In genomic region chr18:62584241-62585120, GRCh38 we compare ENCODE assay signal across 8 cellular contexts.
A peak's percentile ranks its signal among the peaks of the same experiment; 100 is the strongest.
DNase-seq lines count a peak whose midpoint lies in the region; ATAC-seq and TF ChIP-seq lines count a peak whose summit lies in the region.

No MANE protein-coding gene starts in this region.

- peak; percentile 99 for TF ChIP-seq CTCF in AG09319 (IDR thresholded peaks at IDR 0.05; ENCODE audit: low read depth, low read length)

- ATAC-seq in GM18867 (IDR thresholded peaks at IDR 0.05; ENCODE audit: unreplicated experiment), result peak; percentile 80
- ATAC-seq in HG03108 (IDR thresholded peaks at IDR 0.05; ENCODE audit: unreplicated experiment), result peak; percentile 77

- DNase-seq in AG09319 (ENCODE audit: extremely low read depth, low read depth), result peak; percentile 75
- DNase-seq in NCI-H2196 treated with DMSO at 0.1 percent for 48 hours (lab: John Stamatoyannopoulos, UW; ENCODE audit: unreplicated experiment), result peak; percentile 68
- peak; percentile 75 for DNase-seq in activated CD4-positive, CD25-positive, alpha-beta regulatory T cell treated with anti-CD3 and anti-CD28 coated beads, Interleukin-2, amount 50 U/mL, for 72 hours
- DNase-seq in cerebellum (ENCODE audit: low spot score), result peak; percentile 82
- peak; percentile 87 for DNase-seq in kidney tubule cell (ENCODE audit: low spot score)
- DNase-seq in stimulated activated CD4-positive, alpha-beta T cell treated with anti-CD3 and anti-CD28 coated beads, Interleukin-2, amount 100 ng/mL, for 24 hours, result peak; percentile 85 to 88

Comparison
In these comparisons a context has a peak if more than half of its experiments do, and no peak if none do; other contexts are left out.
1. Peak in every context shown above with its lines: DNase-seq and ATAC-seq.